34 cellular contexts compared by ENCODE assay signal in the genomic region with DNA sequence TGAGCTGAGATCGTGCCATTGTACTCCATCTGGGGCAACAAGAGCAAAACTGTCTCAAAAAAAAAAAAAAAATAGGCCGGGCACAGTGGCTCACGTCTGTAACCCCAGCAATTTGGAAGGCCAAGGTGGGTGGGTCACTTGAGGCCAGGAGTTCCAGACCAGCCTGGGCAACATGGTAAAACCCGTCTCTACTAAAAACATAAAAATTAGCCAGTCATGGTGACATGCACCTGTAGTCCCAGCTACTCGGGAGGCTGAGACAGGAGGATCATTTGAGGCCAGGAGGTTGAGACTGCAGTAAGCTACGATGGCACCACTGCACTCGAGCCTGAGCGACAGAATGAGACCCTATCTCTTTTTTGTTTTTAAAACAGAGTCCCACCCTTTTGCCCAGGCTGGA. TPM values are rescaled to one million over a fixed set of nuclear protein-coding genes. Genes with fewer than 3 reads are reported as not detected.
"Had no signal": no experiment of that assay in that cellular context is flagged by ENCODE, and none has a peak within 500 bp of the region (broad histone marks: within the 10 kb centered on the region; RNA-seq: fewer than 3 reads in every experiment).

No MANE protein-coding gene starts in this region.

- ATAC-seq: activated CD4-positive, CD25-positive, alpha-beta regulatory T cell treated with anti-CD3 and anti-CD28 coated beads, Interleukin-2, amount 50 U/mL, for 24 hours; activated CD8-positive, alpha-beta T cell treated with anti-CD3 and anti-CD28 coated beads for 36 hours; activated naive CD8-positive, alpha-beta T cell treated with anti-CD3 and anti-CD28 coated beads, Interleukin-2, amount 50 U/mL, for 24 hours; activated T-cell treated with anti-CD3 and anti-CD28 coated beads, Interleukin-2, amount 50 U/mL, for 4 hours; activated T-helper 17 cell treated with anti-CD3 and anti-CD28 coated beads, Interleukin-2, amount 50 U/mL, for 72 hours; body of pancreas; gastroesophageal sphincter; T-cell had no signal

- H3K4me3 ChIP-seq: adrenal gland, body of pancreas, colonic mucosa, esophagus squamous epithelium, gastroesophageal sphincter had no signal

- H3K27ac Mint-ChIP-seq: activated B cell treated with CpG ODN at 0.5 μM for 24 hours; activated CD8-positive, alpha-beta T cell treated with anti-CD3 and anti-CD28 coated beads for 36 hours; activated naive CD4-positive, alpha-beta T cell treated with anti-CD3 and anti-CD28 coated beads for 36 hours; activated naive CD8-positive, alpha-beta T cell treated with anti-CD3 and anti-CD28 coated beads for 36 hours; activated naive CD8-positive, alpha-beta T cell treated with anti-CD3 and anti-CD28 coated beads, Interleukin-2, amount 50 U/mL, for 24 hours; activated T-helper 17 cell treated with anti-CD3 and anti-CD28 coated beads, Interleukin-2, amount 50 U/mL, for 72 hours; T-cell; T-helper 1 cell treated with Interleukin-12 subunit alpha and Interleukin-12 subunit beta and Interleukin-4 antibody, amounts not matched to agents 30 μg/mL and 1 μg/mL, for 36 hours; T-helper 2 cell treated with Interferon-gamma antibody and Interleukin-4, amounts not matched to agents 5 μg/mL and 100 μg/mL, for 36 hours had no signal

- H3K4me1 Mint-ChIP-seq: activated T-helper 17 cell treated with anti-CD3 and anti-CD28 coated beads, Interleukin-2, amount 50 U/mL, for 72 hours had no signal

- H3K27me3 Mint-ChIP-seq: activated B cell treated with CpG ODN at 0.5 μM for 24 hours; activated CD8-positive, alpha-beta T cell treated with anti-CD3 and anti-CD28 coated beads for 36 hours; activated naive CD4-positive, alpha-beta T cell treated with anti-CD3 and anti-CD28 coated beads, Interleukin-2, amount 50 U/mL, for 24 hours; activated naive CD8-positive, alpha-beta T cell treated with anti-CD3 and anti-CD28 coated beads for 36 hours; activated naive CD8-positive, alpha-beta T cell treated with anti-CD3 and anti-CD28 coated beads, Interleukin-2, amount 50 U/mL, for 24 hours; activated T-helper 17 cell treated with anti-CD3 and anti-CD28 coated beads, Interleukin-2, amount 50 U/mL, for 72 hours; T-cell had no signal

- H3K36me3 ChIP-seq: colonic mucosa had no signal

- FAIRE-seq: endometrium, endothelial cell of umbilical vein had no signal

- H3K9me3 Mint-ChIP-seq: activated B cell treated with CpG ODN at 0.5 μM for 24 hours; activated CD8-positive, alpha-beta T cell treated with anti-CD3 and anti-CD28 coated beads for 36 hours; activated naive CD4-positive, alpha-beta T cell treated with anti-CD3 and anti-CD28 coated beads for 36 hours; activated naive CD4-positive, alpha-beta T cell treated with anti-CD3 and anti-CD28 coated beads, Interleukin-2, amount 50 U/mL, for 24 hours; activated naive CD8-positive, alpha-beta T cell treated with anti-CD3 and anti-CD28 coated beads for 36 hours; activated naive CD8-positive, alpha-beta T cell treated with anti-CD3 and anti-CD28 coated beads, Interleukin-2, amount 50 U/mL, for 24 hours; activated T-cell treated with anti-CD3 and anti-CD28 coated beads, Interleukin-2, amount 50 U/mL, for 4 hours; activated T-helper 17 cell treated with anti-CD3 and anti-CD28 coated beads, Interleukin-2, amount 50 U/mL, for 72 hours; T-cell; T-helper 1 cell treated with Interleukin-12 subunit alpha and Interleukin-12 subunit beta and Interleukin-4 antibody, amounts not matched to agents 30 μg/mL and 1 μg/mL, for 36 hours; T-helper 2 cell treated with Interferon-gamma antibody and Interleukin-4, amounts not matched to agents 5 μg/mL and 100 μg/mL, for 36 hours had no signal

- H3K9me3 ChIP-seq: adrenal gland, body of pancreas, colonic mucosa, esophagus squamous epithelium, gastroesophageal sphincter had no signal

- H3K36me3 Mint-ChIP-seq: activated naive CD4-positive, alpha-beta T cell treated with anti-CD3 and anti-CD28 coated beads, Interleukin-2, amount 50 U/mL, for 24 hours; activated naive CD8-positive, alpha-beta T cell treated with anti-CD3 and anti-CD28 coated beads for 36 hours had no signal

- DNase-seq: activated B cell treated with CpG ODN at 0.5 μM for 24 hours; activated CD4-positive, alpha-beta T cell treated with anti-CD3 and anti-CD28 coated beads for 48 hours; activated CD4-positive, alpha-beta T cell treated with anti-CD3 and anti-CD28 coated beads, Interleukin-2, amount 50 U/mL, for 1 hour; activated CD4-positive, alpha-beta T cell treated with anti-CD3 and anti-CD28 coated beads, Interleukin-2, amount 50 U/mL, for 48 hours; activated CD8-positive, alpha-beta memory T cell treated with anti-CD3 and anti-CD28 coated beads for 24 hours; activated CD8-positive, alpha-beta T cell treated with anti-CD3 and anti-CD28 coated beads for 36 hours; activated effector memory CD4-positive, alpha-beta T cell treated with Interleukin-2 at 50 U/mL for 16 hours; activated gamma-delta T cell treated with Interleukin-2 at 50 U/mL for 16 hours; activated naive CD4-positive, alpha-beta T cell treated with anti-CD3 and anti-CD28 coated beads for 36 hours; activated naive CD8-positive, alpha-beta T cell treated with anti-CD3 and anti-CD28 coated beads for 36 hours; activated naive CD8-positive, alpha-beta T cell treated with anti-CD3 and anti-CD28 coated beads, Interleukin-2, amount 50 U/mL, for 24 hours; activated T-cell treated with anti-CD3 and anti-CD28 coated beads, Interleukin-2, amount 50 U/mL, for 4 hours; adrenal gland; amygdala; aorta; body of pancreas; caudate nucleus; cerebellar nuclear complex; colonic mucosa; effector CD8-positive, alpha-beta T cell; esophagus squamous epithelium; foreskin melanocyte; T1000; WERI-Rb-1 had no signal

- H3K4me3 Mint-ChIP-seq: activated B cell treated with CpG ODN at 0.5 μM for 24 hours; activated CD8-positive, alpha-beta T cell treated with anti-CD3 and anti-CD28 coated beads for 36 hours; activated naive CD4-positive, alpha-beta T cell treated with anti-CD3 and anti-CD28 coated beads for 36 hours; activated naive CD4-positive, alpha-beta T cell treated with anti-CD3 and anti-CD28 coated beads, Interleukin-2, amount 50 U/mL, for 24 hours; activated naive CD8-positive, alpha-beta T cell treated with anti-CD3 and anti-CD28 coated beads for 36 hours; activated naive CD8-positive, alpha-beta T cell treated with anti-CD3 and anti-CD28 coated beads, Interleukin-2, amount 50 U/mL, for 24 hours; activated T-cell treated with anti-CD3 and anti-CD28 coated beads, Interleukin-2, amount 50 U/mL, for 4 hours; activated T-helper 17 cell treated with anti-CD3 and anti-CD28 coated beads, Interleukin-2, amount 50 U/mL, for 72 hours; T-cell; T-helper 1 cell treated with Interleukin-12 subunit alpha and Interleukin-12 subunit beta and Interleukin-4 antibody, amounts not matched to agents 30 μg/mL and 1 μg/mL, for 36 hours; T-helper 2 cell treated with Interferon-gamma antibody and Interleukin-4, amounts not matched to agents 5 μg/mL and 100 μg/mL, for 36 hours had no signal

- H3K27ac ChIP-seq: adrenal gland, body of pancreas, colonic mucosa, epithelial cell of prostate, esophagus squamous epithelium, gastroesophageal sphincter, WERI-Rb-1 had no signal

- H3K27me3 ChIP-seq: adrenal gland, body of pancreas, colonic mucosa, esophagus squamous epithelium, gastroesophageal sphincter had no signal

RNA-seq across cellular contexts. Expression of gene PDE4C, which starts 44.1 kb away (rescaled TPM):
- total RNA-seq: activated B cell treated with CpG ODN at 0.5 μM for 24 hours; activated naive CD8-positive, alpha-beta T cell treated with anti-CD3 and anti-CD28 coated beads for 36 hours; activated T-cell treated with anti-CD3 and anti-CD28 coated beads, Interleukin-2, amount 50 U/mL, for 4 hours; T-cell had no signal
